8 cellular contexts compared by ENCODE assay signal in genomic region chr17:64441772-64442549, GRCh38. TPM values are rescaled to one million over a fixed set of nuclear protein-coding genes. Genes with fewer than 3 reads are reported as not detected.
DNase-seq lines count a peak whose midpoint lies in the region; ATAC-seq and TF ChIP-seq lines count a peak whose summit lies in the region.

No MANE protein-coding gene starts in this region.

- TF ChIP-seq POLR2A in esophagus squamous epithelium (IDR thresholded peaks at IDR 0.05): no peak

- WGBS in esophagus squamous epithelium, 2 donors: 29 to 37% methylated on average over 10 of the region's 10 CpGs
- WGBS in psoas muscle, 3 donors: 23 to 30% (median 30%) methylated on average over 10 of the region's 10 CpGs

- TF ChIP-seq CTCF in esophagus squamous epithelium (IDR thresholded peaks at IDR 0.05) (no peak), psoas muscle (IDR thresholded peaks at IDR 0.05) (no peak)

- intact Hi-C loops in esophagus squamous epithelium (cut with DNase I) (no loop called here), psoas muscle (cut with DNase I) (no loop called here)

- DNase-seq in ELR (ENCODE audit: low read depth) (peak; percentile 43), SW480 (ENCODE audit: low spot score) (peak; percentile 84), esophagus squamous epithelium (lab: John Stamatoyannopoulos, UW) (no peak), psoas muscle (peak in 1 of 2 donors; percentile 55), NCI-H1105 treated with DMSO at 0.1 percent for 48 hours (lab: John Stamatoyannopoulos, UW) (no peak), amniotic stem cell (lab: John Stamatoyannopoulos, UW) (no peak)

- ATAC-seq in psoas muscle (peak in 3 of 4 donors; percentile 27 to 36 (median 30)), GM21515 (IDR thresholded peaks at IDR 0.05; ENCODE audit: unreplicated experiment) (no peak), GM18511 (IDR thresholded peaks at IDR 0.05; ENCODE audit: unreplicated experiment) (no peak)

- H3K4me3 ChIP-seq in esophagus squamous epithelium (peak overlapping the region in 1 of 4 donors; percentile 34), psoas muscle (no peak overlapping the region)

- H3K36me3 ChIP-seq in esophagus squamous epithelium (no peaks in the 10 kb centered on the region), psoas muscle (ENCODE audit: insufficient read depth in 1 of 2, low read depth in 1 of 2) (no peaks in the 10 kb centered on the region)

- H3K27ac ChIP-seq in esophagus squamous epithelium (peak overlapping the region; percentile 16 to 74 (median 41)), psoas muscle (peak overlapping the region; percentile 36)

- H3K9me3 ChIP-seq in esophagus squamous epithelium: peaks cover 0 to 22% (median 17%) of the 10 kb centered on the region in 3 donors
- peaks cover 10% of the 10 kb centered on the region for H3K9me3 ChIP-seq in psoas muscle

- H3K27me3 ChIP-seq in esophagus squamous epithelium (no peaks in the 10 kb centered on the region), psoas muscle (ENCODE audit: insufficient read depth in 3 of 3, low read length in 2 of 3) (no peaks in the 10 kb centered on the region)

- H3K4me1 ChIP-seq in esophagus squamous epithelium (peaks cover 0 to 23% (median 7%) of the 10 kb centered on the region in 3 donors), psoas muscle (no peaks in the 10 kb centered on the region)

RNA-seq across cellular contexts. Expression of gene MILR1, which starts 7.0 kb away (rescaled TPM):
- total RNA-seq in esophagus squamous epithelium: 1 to 10 TPM in 3 of 4 donors, under 1 TPM in 1; 0.79 to 8.1 (median 1.8) TPM
- total RNA-seq in psoas muscle: 1 to 10 TPM in 3 of 4 donors, under 1 TPM in 1; 0.95 to 1.3 (median 1.1) TPM
- polyA plus RNA-seq in psoas muscle: 1 to 10 TPM in 2 of 3 donors, under 1 TPM in 1; 0.61 to 1.2 (median 1.1) TPM

RNA-seq across cellular contexts. Expression of gene PECAM1, which starts 51.3 kb away (rescaled TPM):
- total RNA-seq in esophagus squamous epithelium (10 to 100 TPM in 3 of 4 donors, 1 to 10 TPM in 1; 9.4 to 71.4 (median 34.3) TPM), psoas muscle (100 to 1,000 TPM in 2 of 4 donors, 10 to 100 TPM in 2; 71.9 to 117 (median 105) TPM)
- polyA plus RNA-seq in psoas muscle: 10 to 100 TPM; 21.0 to 40.5 (median 29.6) TPM

RNA-seq across cellular contexts. Expression of gene POLG2, which starts 54.9 kb away (rescaled TPM):
- total RNA-seq in esophagus squamous epithelium: 10 to 100 TPM in 1 of 4 donors, 1 to 10 TPM in 3; 3.9 to 12.0 (median 8.2) TPM
- total RNA-seq in psoas muscle: 1 to 10 TPM; 4.5 to 8.1 (median 6.1) TPM
- polyA plus RNA-seq in psoas muscle: 10 to 100 TPM in 1 of 3 donors, 1 to 10 TPM in 2; 4.1 to 12.2 (median 9.4) TPM

Comparison
In these comparisons a context has a peak if more than half of its experiments do, and no peak if none do; other contexts are left out.
1. DNase-seq: peak in ELR (single experiment) and SW480 (single experiment); none in esophagus squamous epithelium (single experiment), NCI-H1105 treated with DMSO at 0.1 percent for 48 hours (single experiment) and amniotic stem cell (single experiment).
2. ATAC-seq: peak in psoas muscle (3 of 4); none in GM21515 (single experiment) and GM18511 (single experiment).